7 cellular contexts compared by ENCODE assay signal in genomic region chr7:142520455-142520854, GRCh38.
DNase-seq lines count a peak whose midpoint lies in the region; ATAC-seq, FAIRE-seq and TF ChIP-seq lines count a peak whose summit lies in the region.
"Not testable (repeated sequence)": the region's sequence is repeated elsewhere in the genome, so short reads cannot be mapped to it uniquely, and the experiment has no call there.

No MANE protein-coding gene starts in this region.

- peak overlapping the region; percentile 19 for H3K4me3 Mint-ChIP-seq in T-helper 17 cell
- peak overlapping the region; percentile 13 for H3K4me3 Mint-ChIP-seq in activated CD4-positive, alpha-beta memory T cell treated with anti-CD3 and anti-CD28 coated beads for 36 hours
- H3K4me3 Mint-ChIP-seq in activated naive CD4-positive, alpha-beta T cell treated with anti-CD3 and anti-CD28 coated beads for 36 hours = peak overlapping the region; percentile 38
- H3K4me3 Mint-ChIP-seq in central memory CD8-positive, alpha-beta T cell = peak overlapping the region; percentile 5
- not testable (repeated sequence) for H3K4me3 Mint-ChIP-seq in glutamatergic neuron (ENCODE audit: unreplicated experiment)

- not testable (repeated sequence) for H3K4me1 ChIP-seq in pancreas

- 53 to 62% methylated on average over 5 of the region's 5 CpGs for WGBS in pancreas, 2 donors

- not testable (repeated sequence) for H3K27me3 ChIP-seq in pancreas

- POLR2A ChIA-PET in activated CD4-positive, alpha-beta memory T cell treated with anti-CD3 and anti-CD28 coated beads for 36 hours (lab: Charles Lee) = not testable (repeated sequence)

- intact Hi-C loops in activated CD4-positive, alpha-beta memory T cell treated with anti-CD3 and anti-CD28 coated beads for 36 hours (cut with micrococcal nuclease); activated naive CD4-positive, alpha-beta T cell treated with anti-CD3 and anti-CD28 coated beads for 36 hours (cut with micrococcal nuclease): not testable (repeated sequence)
- intact Hi-C loops in pancreas (cut with DNase I) = loop anchor here in 1 of 3 donors (10.0 kb wide), 1 partner anchor 264 kb away; no protein-coding TSS in a partner anchor

- not testable (repeated sequence) for FAIRE-seq in pancreas (lab: Jason Lieb, UNC)

- CTCF ChIA-PET in activated CD4-positive, alpha-beta memory T cell treated with anti-CD3 and anti-CD28 coated beads for 36 hours (lab: Charles Lee) = interaction anchor here (1.2 to 5.4 kb wide), 5 partner anchors 20 to 291 kb away, joined by 3 to 28 read pairs (median 9); no protein-coding TSS in a partner anchor
- CTCF ChIA-PET in activated naive CD4-positive, alpha-beta T cell treated with anti-CD3 and anti-CD28 coated beads for 36 hours (lab: Charles Lee) = interaction anchor here (0.7 to 3.5 kb wide), 10 partner anchors 14 to 293 kb away, joined by 3 to 16 read pairs (median 6); no protein-coding TSS in a partner anchor

- not testable (repeated sequence) for H3K36me3 ChIP-seq in pancreas

- peak; percentile 74 for DNase-seq in HT-29 (ENCODE audit: low spot score)
- DNase-seq in T-helper 17 cell; central memory CD8-positive, alpha-beta T cell (ENCODE audit: low spot score in 2 of 2); glutamatergic neuron: not testable (repeated sequence)
- DNase-seq in activated CD4-positive, alpha-beta memory T cell treated with anti-CD3 and anti-CD28 coated beads for 36 hours = peak; percentile 32
- peak; percentile 43 for DNase-seq in activated naive CD4-positive, alpha-beta T cell treated with anti-CD3 and anti-CD28 coated beads for 36 hours
- peak in 2 of 6 donors; percentile 51 to 59 for DNase-seq in pancreas

- H3K27ac ChIP-seq in pancreas = peak overlapping the region in 2 of 4 donors; percentile 15 to 44

- peaks cover 11% of the 10 kb centered on the region for H3K27me3 Mint-ChIP-seq in T-helper 17 cell
- not testable (repeated sequence) for H3K27me3 Mint-ChIP-seq in activated CD4-positive, alpha-beta memory T cell treated with anti-CD3 and anti-CD28 coated beads for 36 hours; activated naive CD4-positive, alpha-beta T cell treated with anti-CD3 and anti-CD28 coated beads for 36 hours (ENCODE audit: low read depth); glutamatergic neuron (ENCODE audit: unreplicated experiment)
- peaks cover 15% of the 10 kb centered on the region for H3K27me3 Mint-ChIP-seq in central memory CD8-positive, alpha-beta T cell

- not testable (repeated sequence) for H3K9me3 ChIP-seq in T-helper 17 cell (ENCODE audit: control insufficient read depth, low read length, poor library complexity, severe bottlenecking); pancreas

- not testable (repeated sequence) for H3K9me3 Mint-ChIP-seq in activated CD4-positive, alpha-beta memory T cell treated with anti-CD3 and anti-CD28 coated beads for 36 hours; activated naive CD4-positive, alpha-beta T cell treated with anti-CD3 and anti-CD28 coated beads for 36 hours; central memory CD8-positive, alpha-beta T cell; glutamatergic neuron (ENCODE audit: unreplicated experiment)

- TF ChIP-seq CTCF in glutamatergic neuron (IDR thresholded peaks at IDR 0.05; ENCODE audit: partially characterized antibody, unreplicated experiment); pancreas (IDR thresholded peaks at IDR 0.05): not testable (repeated sequence)

- ATAC-seq in T-helper 17 cell (peak; percentile 63), pancreas (peak; percentile 63 to 70 (median 69))
- peak; percentile 57 for ATAC-seq in central memory CD8-positive, alpha-beta T cell (replicated peaks; ENCODE audit: extremely low read depth, poor library complexity, severe bottlenecking)

- not testable (repeated sequence) for H3K4me3 ChIP-seq in pancreas

- peaks cover 24% of the 10 kb centered on the region for H3K4me1 Mint-ChIP-seq in T-helper 17 cell
- peaks cover 25% of the 10 kb centered on the region for H3K4me1 Mint-ChIP-seq in activated CD4-positive, alpha-beta memory T cell treated with anti-CD3 and anti-CD28 coated beads for 36 hours (ENCODE audit: low read depth)
- peaks cover 31% of the 10 kb centered on the region for H3K4me1 Mint-ChIP-seq in activated naive CD4-positive, alpha-beta T cell treated with anti-CD3 and anti-CD28 coated beads for 36 hours (ENCODE audit: low read depth)
- peaks cover 22% of the 10 kb centered on the region for H3K4me1 Mint-ChIP-seq in central memory CD8-positive, alpha-beta T cell
- peaks cover 53% of the 10 kb centered on the region for H3K4me1 Mint-ChIP-seq in glutamatergic neuron (ENCODE audit: low read depth, unreplicated experiment)

- H3K27ac Mint-ChIP-seq in T-helper 17 cell = peak overlapping the region; percentile 89
- H3K27ac Mint-ChIP-seq in activated CD4-positive, alpha-beta memory T cell treated with anti-CD3 and anti-CD28 coated beads for 36 hours = peak overlapping the region; percentile 77
- H3K27ac Mint-ChIP-seq in activated naive CD4-positive, alpha-beta T cell treated with anti-CD3 and anti-CD28 coated beads for 36 hours = peak overlapping the region; percentile 83
- H3K27ac Mint-ChIP-seq in central memory CD8-positive, alpha-beta T cell (ENCODE audit: low read depth) = peak overlapping the region; percentile 56
- peak overlapping the region; percentile 93 for H3K27ac Mint-ChIP-seq in glutamatergic neuron (ENCODE audit: unreplicated experiment)

- not testable (repeated sequence) for H3K36me3 Mint-ChIP-seq in T-helper 17 cell (ENCODE audit: low read depth); activated CD4-positive, alpha-beta memory T cell treated with anti-CD3 and anti-CD28 coated beads for 36 hours; activated naive CD4-positive, alpha-beta T cell treated with anti-CD3 and anti-CD28 coated beads for 36 hours (ENCODE audit: low read depth); central memory CD8-positive, alpha-beta T cell (ENCODE audit: insufficient read depth); glutamatergic neuron (ENCODE audit: unreplicated experiment)
